ENCODE assay signal across 1 cellular context in the genomic region with DNA sequence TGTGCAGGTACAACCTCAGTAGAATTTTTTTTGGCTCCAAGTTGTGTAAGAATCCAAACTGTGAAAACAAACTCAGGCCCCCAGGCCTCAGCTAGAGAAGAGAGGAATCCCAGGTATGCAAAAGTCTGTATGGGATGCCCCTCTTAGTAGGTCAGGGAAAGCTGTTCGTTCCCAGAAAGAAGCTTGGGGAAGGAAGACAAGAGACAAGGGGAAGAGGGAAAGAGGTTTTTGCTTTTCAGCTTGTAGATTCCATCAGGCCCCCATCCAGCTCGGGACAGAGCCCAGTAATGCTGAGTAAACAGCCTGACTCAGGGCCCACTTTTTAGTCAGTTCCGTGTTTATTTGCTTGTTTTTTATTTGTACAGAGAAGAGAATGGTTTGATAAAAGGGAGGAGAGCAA.
A peak's percentile ranks its signal among the peaks of the same experiment; 100 is the strongest.
TF ChIP-seq lines count a peak whose summit lies in the region.

No MANE protein-coding gene starts in this region.

TF ChIP-seq in endothelial cell of umbilical vein, 7 proteins besides CTCF, POLR2A, EP300 and RAD21:
- TF ChIP-seq FOS (IDR thresholded peaks at IDR 0.05; ENCODE audit: borderline replicate concordance, insufficient read depth, low read length): peak; percentile 19
- no peak for TF ChIP-seq EZH2 (IDR thresholded peaks at IDR 0.05; ENCODE audit: borderline replicate concordance, low read depth, low read length, severe bottlenecking)
- TF ChIP-seq JUN (IDR thresholded peaks at IDR 0.05; ENCODE audit: borderline replicate concordance, insufficient read depth, insufficient read length, low read depth): no peak
- TF ChIP-seq GATA2 (IDR thresholded peaks at IDR 0.05; ENCODE audit: insufficient read depth, insufficient read length, low read depth, low read length): no peak
- TF ChIP-seq MYC (IDR thresholded peaks at IDR 0.05; ENCODE audit: low read depth, low read length): no peak
